In genomic region chr17:45408611-45409421, GRCh38 we compare ENCODE assay signal across 10 cellular contexts. TPM values are rescaled to one million over a fixed set of nuclear protein-coding genes. Genes with fewer than 3 reads are reported as not detected.
DNase-seq lines count a peak whose midpoint lies in the region; ATAC-seq and TF ChIP-seq lines count a peak whose summit lies in the region.
"Had no signal": no experiment of that assay in that cellular context is flagged by ENCODE, and none has a peak within 500 bp of the region (broad histone marks: within the 10 kb centered on the region; RNA-seq: fewer than 3 reads in every experiment).

No MANE protein-coding gene starts in this region.

- H3K4me3 ChIP-seq in GM12865 (ENCODE audit: low read depth, low read length) = peak overlapping the region; percentile 81
- peak overlapping the region; percentile 44 to 79 (median 52) for H3K4me3 ChIP-seq in Peyer's patch
- H3K4me3 ChIP-seq in esophagus (ENCODE audit: low read depth in 1 of 2, low read length in 2 of 2) = peak overlapping the region in 1 of 2 donors; percentile 45
- H3K4me3 ChIP-seq in rectal smooth muscle tissue (ENCODE audit: low read length) = peak overlapping the region; percentile 60
- H3K4me3 ChIP-seq: GM23338 had no signal

- no peak for TF ChIP-seq POLR2A in Peyer's patch (IDR thresholded peaks at IDR 0.05)

- no peak for ATAC-seq in GM19452 (IDR thresholded peaks at IDR 0.05; ENCODE audit: unreplicated experiment)
- ATAC-seq: GM23338 had no signal

- WGBS in esophagus, 2 donors = 40 to 53% methylated on average over 11 of the region's 11 CpGs

- H3K27me3 ChIP-seq in Peyer's patch = no peaks in the 10 kb centered on the region
- no peaks in the 10 kb centered on the region for H3K27me3 ChIP-seq in esophagus (ENCODE audit: control insufficient read depth in 1 of 2, insufficient read depth in 2 of 2, low read length in 2 of 2)
- H3K27me3 ChIP-seq in rectal smooth muscle tissue (ENCODE audit: control insufficient read depth, insufficient read depth, low read length) = no peaks in the 10 kb centered on the region

- TF ChIP-seq CTCF in GM12865 (IDR thresholded peaks at IDR 0.05; ENCODE audit: insufficient read depth, low read depth, low read length, missing control alignments) (no peak), Peyer's patch (IDR thresholded peaks at IDR 0.05) (peak in 2 of 6 experiments; percentile 23 to 24)

- H3K27ac ChIP-seq in Peyer's patch (peak overlapping the region; percentile 89 to 97 (median 92)), esophagus (ENCODE audit: low read depth in 2 of 2, low read length in 1 of 2) (peak overlapping the region; percentile 64 to 87), rectal smooth muscle tissue (ENCODE audit: low read depth, low read length) (no peak overlapping the region)

- peaks cover 0 to 21% (median 0%) of the 10 kb centered on the region in 3 donors for H3K36me3 ChIP-seq in Peyer's patch
- peaks cover 4 to 22% of the 10 kb centered on the region in 2 donors for H3K36me3 ChIP-seq in esophagus (ENCODE audit: control insufficient read depth in 2 of 2, insufficient read depth in 2 of 2, low read length in 1 of 2)
- H3K36me3 ChIP-seq in rectal smooth muscle tissue (ENCODE audit: control insufficient read depth, insufficient read depth, low read length) = peaks cover 8% of the 10 kb centered on the region

- H3K4me1 ChIP-seq in Peyer's patch (peaks cover 23 to 73% (median 48%) of the 10 kb centered on the region in 4 donors), esophagus (ENCODE audit: control insufficient read depth in 2 of 2, insufficient read depth in 2 of 2, low read length in 1 of 2) (peaks cover 17 to 21% of the 10 kb centered on the region in 2 donors), rectal smooth muscle tissue (ENCODE audit: control insufficient read depth, insufficient read depth, low read length) (no peaks in the 10 kb centered on the region)

- no peak for DNase-seq in GM12865 (ENCODE audit: low read depth)
- DNase-seq in Peyer's patch = peak in 1 of 3 donors; percentile 56
- no peak for DNase-seq in NCI-H2196 treated with DMSO at 0.1 percent for 48 hours (lab: John Stamatoyannopoulos, UW; ENCODE audit: unreplicated experiment)
- DNase-seq in SHP77 treated with DMSO at 0.1 percent for 48 hours (lab: John Stamatoyannopoulos, UW) = no peak
- DNase-seq in SIG-M5 (lab: John Stamatoyannopoulos, UW) = no peak
- DNase-seq: nucleus accumbens had no signal

- H3K9ac ChIP-seq in rectal smooth muscle tissue (ENCODE audit: low read length) = peak overlapping the region; percentile 13

- H3K9me3 ChIP-seq in Peyer's patch (no peaks in the 10 kb centered on the region), esophagus (ENCODE audit: control insufficient read depth in 2 of 2, insufficient read depth in 1 of 2, low read depth in 1 of 2, low read length in 1 of 2) (no peaks in the 10 kb centered on the region)

RNA-seq across cellular contexts. Expression of gene ARHGAP27, which starts 23.9 kb away (rescaled TPM):
- total RNA-seq in Peyer's patch = 100 to 1,000 TPM; 112 to 385 (median 258) TPM
- 100 to 1,000 TPM in 1 of 2 donors, 10 to 100 TPM in 1; 100.0 to 211 TPM for polyA plus RNA-seq in esophagus
